9 cellular contexts compared by ENCODE assay signal in the genomic region with DNA sequence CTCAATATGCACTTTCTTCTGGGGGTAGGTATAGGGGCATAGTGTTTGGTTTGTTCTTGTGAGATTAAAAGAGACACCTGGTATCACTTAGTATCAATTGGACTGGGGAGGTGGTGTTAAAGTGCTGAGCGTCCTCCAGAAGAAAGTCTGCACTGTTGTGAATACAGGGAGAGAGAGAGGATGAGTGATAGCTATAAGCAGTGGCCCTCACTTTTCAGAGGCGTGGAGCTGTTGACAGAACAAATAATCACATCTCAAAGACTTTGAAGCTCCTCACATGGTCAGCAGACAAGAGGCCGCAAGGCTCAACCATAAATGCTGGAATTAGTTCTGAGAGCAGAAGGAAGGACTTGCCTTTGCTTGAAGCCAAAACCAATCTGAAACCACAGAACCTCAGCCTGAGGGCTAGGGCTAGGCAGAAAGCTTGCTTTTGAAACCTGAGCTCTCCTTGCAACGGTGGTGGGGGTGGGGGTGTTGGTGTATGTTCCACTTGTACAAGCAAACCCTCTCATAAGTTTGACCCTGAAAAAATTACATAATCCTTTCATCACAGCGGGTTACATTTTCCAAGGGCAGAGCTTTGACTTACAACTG.
DNase-seq lines count a peak whose midpoint lies in the region; ATAC-seq and TF ChIP-seq lines count a peak whose summit lies in the region.
"Had no signal": no experiment of that assay in that cellular context is flagged by ENCODE, and none has a peak within 500 bp of the region (broad histone marks: within the 10 kb centered on the region; RNA-seq: fewer than 3 reads in every experiment).

No MANE protein-coding gene starts in this region.

- no peak overlapping the region for H3K4me3 ChIP-seq in fibroblast of villous mesenchyme (ENCODE audit: low read depth, low read length)

- ATAC-seq in GM21717 (IDR thresholded peaks at IDR 0.05; ENCODE audit: unreplicated experiment) (peak; percentile 72), HG03139 (IDR thresholded peaks at IDR 0.05; ENCODE audit: unreplicated experiment) (no peak)

- no peak for TF ChIP-seq CTCF in fibroblast of villous mesenchyme (IDR thresholded peaks at IDR 0.05; ENCODE audit: insufficient read depth, low read depth, low read length)

- peak; percentile 79 for DNase-seq in ELF-1 (ENCODE audit: low read depth, low spot score)
- peak; percentile 88 for DNase-seq in NCI-H510A treated with DMSO at 0.1 percent for 48 hours (lab: John Stamatoyannopoulos, UW)
- DNase-seq in fibroblast of villous mesenchyme (ENCODE audit: low read depth), result peak; percentile 44
- no peak for DNase-seq in stimulated activated naive CD4-positive, alpha-beta T cell (lab: John Stamatoyannopoulos, UW)
- no peak for DNase-seq in GOT3 (lab: John Stamatoyannopoulos, UW)
- no peak for DNase-seq in Kasumi-1 (lab: John Stamatoyannopoulos, UW)
- DNase-seq: activated B cell treated with CpG ODN at 0.5 μM for 24 hours had no signal

Comparison
In these comparisons a context has a peak if more than half of its experiments do, and no peak if none do; other contexts are left out.
1. DNase-seq: peak in ELF-1 (single experiment), NCI-H510A treated with DMSO at 0.1 percent for 48 hours (single experiment) and fibroblast of villous mesenchyme (single experiment); none in stimulated activated naive CD4-positive, alpha-beta T cell (0 of 6), GOT3 (single experiment) and Kasumi-1 (0 of 2).